8 cellular contexts compared by ENCODE assay signal in genomic region chr19:2274185-2274711, GRCh38. TPM values are rescaled to one million over a fixed set of nuclear protein-coding genes. Genes with fewer than 3 reads are reported as not detected.
DNase-seq lines count a peak whose midpoint lies in the region; ATAC-seq and TF ChIP-seq lines count a peak whose summit lies in the region.

No MANE protein-coding gene starts in this region.

- CTCF ChIA-PET in Panc1 (lab: Charles Lee): interaction anchor here (0.6 kb wide), 1 partner anchor 1244 kb away, joined by 5 read pairs; no protein-coding TSS in a partner anchor

- ATAC-seq in Panc1: no peak
- ATAC-seq in HG03159 (IDR thresholded peaks at IDR 0.05; ENCODE audit: unreplicated experiment): no peak

- POLR2A ChIA-PET in Panc1 (lab: Charles Lee): no interaction called here

- peak; percentile 38 for DNase-seq in ELR (ENCODE audit: low read depth)
- no peak for DNase-seq in Panc1 (ENCODE audit: low read depth, low spot score)
- no peak for DNase-seq in esophagus squamous epithelium (lab: John Stamatoyannopoulos, UW)
- DNase-seq in stimulated activated CD4-positive, alpha-beta T cell treated with anti-CD3 and anti-CD28 coated beads, Interleukin-4, amount 100 ng/mL, for 24 hours: no peak
- DNase-seq in NOMO-1 treated with dmso at 0.1 percent for 144 hours (lab: John Stamatoyannopoulos, UW; ENCODE audit: unreplicated experiment): no peak
- DNase-seq in NCI-H128 (lab: John Stamatoyannopoulos, UW; ENCODE audit: unreplicated experiment): no peak

- in situ Hi-C loops in Panc1 (cut with HindIII; ENCODE audit: low pct_unique_long_range_greater_than_20kb, low sequenced_read_pairs): no loop called here

- H3K27ac ChIP-seq in Panc1 (ENCODE audit: low read length): peak overlapping the region; percentile 72
- peak overlapping the region; percentile 48 to 100 (median 88) for H3K27ac ChIP-seq in esophagus squamous epithelium
- peak overlapping the region; percentile 66 for H3K27ac ChIP-seq in skeletal muscle tissue (ENCODE audit: low read depth, low read length)

- peaks cover 4% of the 10 kb centered on the region; the same call in 1 of the 2 replicates for H3K4me1 ChIP-seq in Panc1 (ENCODE audit: control insufficient read depth, insufficient read depth, low read length)
- H3K4me1 ChIP-seq in esophagus squamous epithelium: peaks cover 49 to 60% (median 50%) of the 10 kb centered on the region in 3 donors
- peaks cover 36 to 56% (median 49%) of the 10 kb centered on the region in 3 donors for H3K4me1 ChIP-seq in skeletal muscle tissue (ENCODE audit: control insufficient read depth in 3 of 3, insufficient read depth in 3 of 3, low read length in 3 of 3)

- TF ChIP-seq CTCF in Panc1 (IDR thresholded peaks at IDR 0.05) (no peak), esophagus squamous epithelium (IDR thresholded peaks at IDR 0.05) (no peak)

- no peak for TF ChIP-seq POLR2A in esophagus squamous epithelium (IDR thresholded peaks at IDR 0.05)

- peak overlapping the region; percentile 21 to 48 (median 25) for H3K9ac ChIP-seq in skeletal muscle tissue (ENCODE audit: low read depth in 1 of 3, low read length in 3 of 3)

- H3K36me3 ChIP-seq in Panc1 (ENCODE audit: control insufficient read depth, insufficient read depth, low read length): peaks cover 7% of the 10 kb centered on the region; the same call in 1 of the 2 replicates
- peaks cover 10 to 47% (median 15%) of the 10 kb centered on the region in 3 donors for H3K36me3 ChIP-seq in esophagus squamous epithelium
- peaks cover 4 to 13% (median 13%) of the 10 kb centered on the region in 3 donors for H3K36me3 ChIP-seq in skeletal muscle tissue (ENCODE audit: control insufficient read depth in 3 of 3, insufficient read depth in 3 of 3, low read length in 3 of 3)

- H3K27me3 ChIP-seq in Panc1 (ENCODE audit: control insufficient read depth, insufficient read depth, low read length): no peaks in the 10 kb centered on the region
- H3K27me3 ChIP-seq in esophagus squamous epithelium: no peaks in the 10 kb centered on the region
- H3K27me3 ChIP-seq in skeletal muscle tissue (ENCODE audit: control insufficient read depth in 3 of 3, insufficient read depth in 3 of 3, low read length in 3 of 3): no peaks in the 10 kb centered on the region

- 87% methylated on average over 9 of the region's 9 CpGs for WGBS in esophagus squamous epithelium, 2 donors

- H3K4me3 ChIP-seq in Panc1 (ENCODE audit: low read depth in 2 of 2, low read length in 2 of 2) (peak overlapping the region; percentile 71 to 89), esophagus squamous epithelium (peak overlapping the region in 3 of 4 donors; percentile 15 to 96 (median 29)), skeletal muscle tissue (ENCODE audit: low read length in 3 of 3) (peak overlapping the region in 1 of 3 donors; percentile 29)

- no TSS peak for BruUV-seq in Panc1 (replicated peaks; lab: Mats Ljungman, UMichigan)

- intact Hi-C loops in Panc1 (cut with micrococcal nuclease; ENCODE audit: unreplicated experiment) (no loop called here), esophagus squamous epithelium (cut with DNase I) (loop anchor here (5.0 kb wide), 1 partner anchor 53 kb away; the partner anchor contains the start of genes LSM7 and SPPL2B)

- H3K9me3 ChIP-seq in Panc1 (ENCODE audit: control insufficient read depth, insufficient read depth, low read depth, low read length) (no peaks in the 10 kb centered on the region), esophagus squamous epithelium (no peaks in the 10 kb centered on the region), skeletal muscle tissue (ENCODE audit: control insufficient read depth in 3 of 3, low read length in 3 of 3) (no peaks in the 10 kb centered on the region)

RNA-seq across cellular contexts. Expression of gene PEAK3, which starts 7.7 kb away (rescaled TPM):
- not detected for total RNA-seq in Panc1 (2021; ENCODE audit: unreplicated experiment)
- 0.15 TPM for polyA plus RNA-seq in Panc1 (2012; ENCODE audit: insufficient read length)
- total RNA-seq in esophagus squamous epithelium: under 1 TPM in 3 of 4 donors, not detected in 1; 0.32 to 0.40 (median 0.38) TPM
- total RNA-seq in skeletal muscle tissue: not detected

RNA-seq across cellular contexts. Expression of gene JSRP1, which starts 18.0 kb away (rescaled TPM):
- 0.51 TPM for total RNA-seq in Panc1 (2021; ENCODE audit: unreplicated experiment)
- polyA plus RNA-seq in Panc1 (2012; ENCODE audit: insufficient read length): 0.27 TPM
- 1 to 10 TPM in 1 of 4 donors, not detected in 3; 1.5 TPM for total RNA-seq in esophagus squamous epithelium
- 79.3 TPM for total RNA-seq in skeletal muscle tissue

RNA-seq across cellular contexts. Expression of gene AMH, which starts 25.1 kb away (rescaled TPM):
- total RNA-seq in Panc1 (2021; ENCODE audit: unreplicated experiment) (21.9 TPM), esophagus squamous epithelium (1 to 10 TPM in 1 of 4 donors, under 1 TPM in 2, not detected in 1; 0.76 to 1.1 (median 0.88) TPM), skeletal muscle tissue (0.52 TPM)
- polyA plus RNA-seq in Panc1 (2012; ENCODE audit: insufficient read length): 10.3 TPM

RNA-seq across cellular contexts. Expression of gene LINGO3, which starts 33.7 kb away (rescaled TPM):
- total RNA-seq in Panc1 (2021; ENCODE audit: unreplicated experiment): 0.13 TPM
- polyA plus RNA-seq in Panc1 (2012; ENCODE audit: insufficient read length): 1.2 TPM
- total RNA-seq in esophagus squamous epithelium: under 1 TPM in 1 of 4 donors, not detected in 3; 0.09 TPM
- total RNA-seq in skeletal muscle tissue: not detected

RNA-seq across cellular contexts. Expression of gene SF3A2, which starts 37.6 kb away (rescaled TPM):
- total RNA-seq in Panc1 (2021; ENCODE audit: unreplicated experiment) (103 TPM), esophagus squamous epithelium (10 to 100 TPM; 19.3 to 39.7 (median 31.3) TPM), skeletal muscle tissue (37.6 TPM)
- polyA plus RNA-seq in Panc1 (2012; ENCODE audit: insufficient read length): 129 TPM

Comparison
In these comparisons a context has a peak if more than half of its experiments do, and no peak if none do; other contexts are left out.
1. RNA of gene JSRP1, which starts 18.0 kb away (total RNA-seq): 79.3 TPM in skeletal muscle tissue (single experiment); 0.51 TPM in Panc1 (single experiment) and 1.5 TPM in esophagus squamous epithelium; every median in the first group is over 10 times any median in the second.
2. RNA of gene AMH, which starts 25.1 kb away (total RNA-seq): 21.9 TPM in Panc1 (single experiment); 0.76 to 1.1 TPM in esophagus squamous epithelium and 0.52 TPM in skeletal muscle tissue (single experiment); every median in the first group is over 10 times any median in the second.
3. Peak in every context shown above with its lines, with median percentiles within 50 percentile points of each other: H3K27ac ChIP-seq.